Comparison of ENCODE assay signal across 10 cellular contexts in the genomic region with DNA sequence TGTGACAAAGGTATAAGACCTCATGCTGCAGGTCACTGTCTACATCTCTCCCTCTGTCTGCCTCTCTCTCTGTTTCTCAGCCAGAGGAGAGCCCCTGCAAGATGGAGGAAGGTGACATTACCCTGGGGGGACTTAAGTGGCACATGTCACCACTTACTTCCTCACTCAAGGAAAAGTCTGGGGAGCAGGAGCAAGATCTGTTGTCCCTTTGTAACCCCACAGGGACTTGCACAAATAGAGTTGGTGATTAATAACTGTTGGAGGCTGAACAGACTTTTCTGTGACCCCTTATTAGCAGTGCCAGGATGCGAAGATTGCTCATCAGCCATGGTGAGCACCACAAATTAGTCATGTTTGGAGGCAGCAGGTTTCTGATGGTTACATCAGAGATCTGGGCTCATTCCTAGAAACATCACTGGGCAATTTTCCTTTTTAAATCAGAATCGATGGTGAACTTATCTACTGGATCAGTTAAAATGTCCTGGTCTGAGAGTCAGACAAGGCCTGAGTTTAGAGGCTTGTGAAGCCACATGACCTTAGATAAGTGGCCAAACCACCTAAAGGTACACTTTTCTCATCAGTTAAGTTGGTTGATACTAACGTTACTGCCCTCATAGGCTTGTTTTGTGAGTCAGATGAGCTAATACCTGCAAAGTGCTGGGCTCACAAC.
DNase-seq lines count a peak whose midpoint lies in the region; ATAC-seq and TF ChIP-seq lines count a peak whose summit lies in the region.
"Had no signal": no experiment of that assay in that cellular context is flagged by ENCODE, and none has a peak within 500 bp of the region (broad histone marks: within the 10 kb centered on the region; RNA-seq: fewer than 3 reads in every experiment).

No MANE protein-coding gene starts in this region.

- TF ChIP-seq POLR2A in NB4 (IDR thresholded peaks at IDR 0.05; ENCODE audit: extremely low read depth, insufficient read length), result no peak

- no peaks in the 10 kb centered on the region for H3K9me2 ChIP-seq in MM.1S (replicated peaks; ENCODE audit: insufficient read depth, low read length)

- H2AFZ ChIP-seq in MM.1S (ENCODE audit: low read length), result no peak overlapping the region

- no peak overlapping the region for H3K27ac ChIP-seq in MM.1S (ENCODE audit: low read length)

- TF ChIP-seq CTCF in NB4 (IDR thresholded peaks at IDR 0.05; ENCODE audit: low read depth, low read length) (no peak), MM.1S (IDR thresholded peaks at IDR 0.05; ENCODE audit: low read length) (no peak)

- H3K79me2 ChIP-seq in MM.1S (ENCODE audit: low read length), result no peaks in the 10 kb centered on the region

- no peaks in the 10 kb centered on the region for H3K27me3 ChIP-seq in skeletal muscle satellite cell (ENCODE audit: control insufficient read depth, insufficient read depth, low read length)
- no peaks in the 10 kb centered on the region for H3K27me3 ChIP-seq in MM.1S (replicated peaks; ENCODE audit: insufficient read depth, low read length)

- H3K9me3 ChIP-seq in skeletal muscle satellite cell (replicated peaks; ENCODE audit: low read length) (no peaks in the 10 kb centered on the region), MM.1S (replicated peaks; ENCODE audit: insufficient read depth, low read length) (no peaks in the 10 kb centered on the region)

- no peak overlapping the region for H3K4me3 ChIP-seq in NB4 (ENCODE audit: low read depth, low read length)
- peak overlapping the region; percentile 21 for H3K4me3 ChIP-seq in skeletal muscle satellite cell (ENCODE audit: low read length)
- H3K4me3 ChIP-seq in MM.1S (ENCODE audit: low read length), result no peak overlapping the region

- no peak for DNase-seq in activated CD4-positive, CD25-positive, alpha-beta regulatory T cell (lab: John Stamatoyannopoulos, UW)
- DNase-seq in NB4 (ENCODE audit: low read depth), result peak; percentile 9
- DNase-seq in dermis blood vessel endothelial cell, result peak; percentile 67
- DNase-seq in MM.1S, result no peak
- DNase-seq: immature natural killer cell, Kasumi-1 had no signal

- no peaks in the 10 kb centered on the region for H4K20me1 ChIP-seq in MM.1S (ENCODE audit: insufficient read depth, low read length)

- H3K4me1 ChIP-seq in skeletal muscle satellite cell (ENCODE audit: control insufficient read depth, insufficient read depth, low read length) (peaks cover 26% of the 10 kb centered on the region), MM.1S (ENCODE audit: low read length) (no peaks in the 10 kb centered on the region)

- H3F3A ChIP-seq in MM.1S (ENCODE audit: insufficient read depth, low read length), result no peaks in the 10 kb centered on the region

- ATAC-seq in activated CD4-positive, CD25-positive, alpha-beta regulatory T cell treated with anti-CD3 and anti-CD28 coated beads, Interleukin-2, amount 50 U/mL, for 24 hours, result peak; percentile 63 to 74
- ATAC-seq in HG03442 (IDR thresholded peaks at IDR 0.05; ENCODE audit: unreplicated experiment), result no peak
- no peak for ATAC-seq in GM19023 (IDR thresholded peaks at IDR 0.05; ENCODE audit: unreplicated experiment)

- H3K4me2 ChIP-seq in skeletal muscle satellite cell (ENCODE audit: low read length), result peak overlapping the region; percentile 62
- no peak overlapping the region for H3K4me2 ChIP-seq in MM.1S (ENCODE audit: low read depth, low read length)

- H3K36me3 ChIP-seq in skeletal muscle satellite cell (ENCODE audit: insufficient read depth, low read length) (no peaks in the 10 kb centered on the region), MM.1S (replicated peaks; ENCODE audit: insufficient read depth, low read length) (no peaks in the 10 kb centered on the region)

- H3K9ac ChIP-seq in skeletal muscle satellite cell (ENCODE audit: low read depth, low read length) (no peak overlapping the region), MM.1S (ENCODE audit: low read length) (no peak overlapping the region)

Comparison
In these comparisons a context has a peak if more than half of its experiments do, and no peak if none do; other contexts are left out.
1. ATAC-seq: peak in activated CD4-positive, CD25-positive, alpha-beta regulatory T cell treated with anti-CD3 and anti-CD28 coated beads, Interleukin-2, amount 50 U/mL, for 24 hours (2 of 2); none in HG03442 (single experiment) and GM19023 (single experiment).
2. DNase-seq: peak in NB4 (single experiment) and dermis blood vessel endothelial cell (single experiment); none in activated CD4-positive, CD25-positive, alpha-beta regulatory T cell (0 of 4) and MM.1S (single experiment).